23 cellular contexts compared by ENCODE assay signal in genomic region chr14:81018714-81019512, GRCh38.
A peak's percentile ranks its signal among the peaks of the same experiment; 100 is the strongest.
DNase-seq lines count a peak whose midpoint lies in the region; ATAC-seq, FAIRE-seq and TF ChIP-seq lines count a peak whose summit lies in the region.
"Had no signal": no experiment of that assay in that cellular context is flagged by ENCODE, and none has a peak within 500 bp of the region (broad histone marks: within the 10 kb centered on the region; RNA-seq: fewer than 3 reads in every experiment).

No MANE protein-coding gene starts in this region.

- no peaks in the 10 kb centered on the region for H3K36me3 ChIP-seq in K562 (ENCODE audit: control insufficient read depth, insufficient read depth, low read length)
- no peaks in the 10 kb centered on the region for H3K36me3 ChIP-seq in thyroid gland
- no peaks in the 10 kb centered on the region for H3K36me3 ChIP-seq in HAP-1 (replicated peaks)
- H3K36me3 ChIP-seq: MG63 had no signal

- POLR2A ChIA-PET in K562 (lab: Yijun Ruan, JAX): no interaction called here

- no peak overlapping the region for H3K9ac ChIP-seq in K562 (ENCODE audit: insufficient read depth in 1 of 2, low read depth in 2 of 2, low read length in 2 of 2)

- H2AFZ ChIP-seq in K562 (ENCODE audit: low read depth, low read length): no peak overlapping the region

- H3K4me1 ChIP-seq in K562 (replicated peaks in 1 of 2; ENCODE audit: control insufficient read depth in 2 of 2, insufficient read depth in 2 of 2, low read length in 2 of 2): peaks cover 0 to 11% of the 10 kb centered on the region in 2 experiments; a peak in 3 of 5 replicates
- peaks cover 36 to 38% of the 10 kb centered on the region in 2 donors for H3K4me1 ChIP-seq in thyroid gland
- H3K4me1 ChIP-seq in HAP-1: no peaks in the 10 kb centered on the region

- no peaks in the 10 kb centered on the region for H3K9me1 ChIP-seq in K562 (ENCODE audit: control insufficient read depth, insufficient read depth, low read length)

- FAIRE-seq in K562 (lab: Jason Lieb, UNC) (no peak), GM12892 (lab: Jason Lieb, UNC) (no peak)
- FAIRE-seq: GM12891 had no signal

- CTCF ChIA-PET in K562 (lab: Yijun Ruan, JAX; ENCODE audit: low intra/inter-chr PET ratio): no interaction called here

- no peak for TF ChIP-seq RAD21 in K562 (CRISPR knock-in tag; conservative IDR thresholded peaks at IDR 0.05 in 1 of 2, IDR thresholded peaks at IDR 0.05 in 1 of 2)

- H3K27ac ChIP-seq in K562 (ENCODE audit: extremely low read depth, low read depth, low read length) (no peak overlapping the region), thyroid gland (peak overlapping the region in 2 of 3 donors; percentile 56 to 86)
- H3K27ac ChIP-seq: 22Rv1 had no signal

- H4K20me1 ChIP-seq in K562 (replicated peaks; ENCODE audit: control insufficient read depth, insufficient read depth, low read length): no peaks in the 10 kb centered on the region

- TF ChIP-seq POLR2A in K562 (conservative IDR thresholded peaks at IDR 0.05) (no peak), thyroid gland (IDR thresholded peaks at IDR 0.05) (no peak), GM12892 (IDR thresholded peaks at IDR 0.05; ENCODE audit: low read depth, low read length) (no peak)

- no peaks in the 10 kb centered on the region for H3K79me2 ChIP-seq in K562 (ENCODE audit: control insufficient read depth, insufficient read depth, low read length)

- intact Hi-C loops in K562 (cut with micrococcal nuclease) (no loop called here), thyroid gland (cut with DNase I) (no loop called here)

- H3K9me3 ChIP-seq in K562 (replicated peaks; ENCODE audit: control insufficient read depth, insufficient read depth, low read depth, low read length) (no peaks in the 10 kb centered on the region; the same call in 1 of the 2 replicates), thyroid gland (no peaks in the 10 kb centered on the region), HAP-1 (no peaks in the 10 kb centered on the region)
- H3K9me3 ChIP-seq: MG63 had no signal

- no peak overlapping the region for H3K4me3 ChIP-seq in K562
- H3K4me3 ChIP-seq in thyroid gland (replicated peaks in 1 of 3): no peak overlapping the region
- H3K4me3 ChIP-seq in HAP-1: no peak overlapping the region
- H3K4me3 ChIP-seq: MG63 had no signal

- H3K27me3 ChIP-seq in K562 (ENCODE audit: control insufficient read depth in 2 of 2, insufficient read depth in 2 of 2, low read length in 2 of 2): no peaks in the 10 kb centered on the region
- H3K27me3 ChIP-seq in thyroid gland: no peaks in the 10 kb centered on the region
- H3K27me3 ChIP-seq in HAP-1 (ENCODE audit: low read depth): no peaks in the 10 kb centered on the region; the same call in 1 of the 2 replicates
- H3K27me3 ChIP-seq: MG63 had no signal

- in situ Hi-C loops in K562 (cut with MboI) (no loop called here), HAP-1 (cut with MboI; ENCODE audit: low sequenced_read_pairs) (no loop called here)

- no peak overlapping the region for H3K4me2 ChIP-seq in K562 (ENCODE audit: insufficient read depth, low read length)

- no peak for TF ChIP-seq EP300 in K562 (IDR thresholded peaks at IDR 0.05; ENCODE audit: low read length)

- peak; percentile 50; the same call in 2 of the 3 replicates for ATAC-seq in K562
- ATAC-seq: Right ventricle myocardium inferior had no signal

- 5% methylated on average over 3 of the region's 3 CpGs for WGBS in K562 (ENCODE audit: insufficient coverage, low coverage, missing lambda C conversion rate)
- 80 to 90% methylated on average over 3 of the region's 3 CpGs for WGBS in thyroid gland, 2 donors

- TF ChIP-seq CTCF in K562 (IDR thresholded peaks at IDR 0.05 in 2 of 3, conservative IDR thresholded peaks at IDR 0.05 in 1 of 3; ENCODE audit: insufficient read depth in 2 of 3, low read depth in 1 of 3, low read length in 3 of 3) (no peak), thyroid gland (IDR thresholded peaks at IDR 0.05) (no peak)

- no TSS peak for BruUV-seq in K562 (replicated peaks; lab: Mats Ljungman, UMichigan)

- DNase-seq in NOMO-1 treated with DMSO at 0.1 percent for 48 hours (lab: John Stamatoyannopoulos, UW; ENCODE audit: unreplicated experiment): peak; percentile 36
- DNase-seq in NOMO-1 treated with dmso at 0.1 percent for 144 hours (lab: John Stamatoyannopoulos, UW; ENCODE audit: unreplicated experiment): no peak
- no peak for DNase-seq in K562 (ENCODE audit: extremely low read depth in 1 of 4, low spot score in 3 of 4)
- peak; percentile 11 for DNase-seq in fibroblast of peridontal ligament (ENCODE audit: extremely low read depth)
- no peak for DNase-seq in thyroid gland
- no peak for DNase-seq in GM12892 (ENCODE audit: insufficient read length)
- no peak for DNase-seq in SIG-M5 treated with dmso at 0.1 percent for 504 hours (lab: John Stamatoyannopoulos, UW; ENCODE audit: unreplicated experiment)
- no peak for DNase-seq in HAP-1 (ENCODE audit: low spot score in 2 of 2)
- DNase-seq: C1 segment of cervical spinal cord; Calu3; CD8-positive, alpha-beta memory T cell; DMS153; GOT3; MG63; NCI-H1048; NCI-H1436; NCI-H1930; NCI-H2227 treated with DMSO at 0.1 percent for 48 hours; NCI-H510A treated with DMSO at 0.1 percent for 48 hours; NCI-H748 treated with DMSO at 0.1 percent for 48 hours had no signal

TF ChIP-seq in K562, 482 proteins besides CTCF, POLR2A, EP300 and RAD21:
- TF ChIP-seq PTTG1 (tag; IDR thresholded peaks at IDR 0.05; ENCODE audit: low read depth) (no peak), ZNF384 (IDR thresholded peaks at IDR 0.05; ENCODE audit: low read depth, low read length) (peak; percentile 67), C11orf30 (IDR thresholded peaks at IDR 0.05; ENCODE audit: low read depth) (peak; percentile 64), MAFF (IDR thresholded peaks at IDR 0.05; ENCODE audit: low read length) (peak; percentile 20; the same call in 1 of the 2 replicates), DPF2 (IDR thresholded peaks at IDR 0.05) (0 out of 2 replicates have a peak, but pooled peaks have one; percentile 37), ZNF316 (IDR thresholded peaks at IDR 0.05) (peak; percentile 46), SMARCE1 (IDR thresholded peaks at IDR 0.05) (0 out of 2 replicates have a peak, but pooled peaks have one; percentile 32), NFE2 (IDR thresholded peaks at IDR 0.05; ENCODE audit: low read depth) (peak; percentile 78), CBFA2T3 (IDR thresholded peaks at IDR 0.05) (peak; percentile 11; the same call in 1 of the 2 replicates), ZNF165 (CRISPR knock-in tag; IDR thresholded peaks at IDR 0.05; ENCODE audit: borderline replicate concordance) (no peak), MAFG (tag; conservative IDR thresholded peaks at IDR 0.05) (peak; percentile 52)

Comparison
In these comparisons a context has a peak if more than half of its experiments do, and no peak if none do; other contexts are left out.
1. DNase-seq: peak in NOMO-1 treated with DMSO at 0.1 percent for 48 hours (single experiment) and fibroblast of peridontal ligament (single experiment); none in NOMO-1 treated with dmso at 0.1 percent for 144 hours (single experiment), K562 (0 of 4), thyroid gland (0 of 2), GM12892 (single experiment), SIG-M5 treated with dmso at 0.1 percent for 504 hours (single experiment) and HAP-1 (0 of 2).